Comparison of ENCODE assay signal across 9 cellular contexts in genomic region chr11:14908214-14908880, GRCh38. TPM values are rescaled to one million over a fixed set of nuclear protein-coding genes. Genes with fewer than 3 reads are reported as not detected.
DNase-seq lines count a peak whose midpoint lies in the region; ATAC-seq, FAIRE-seq and TF ChIP-seq lines count a peak whose summit lies in the region.
"Had no signal": no experiment of that assay in that cellular context is flagged by ENCODE, and none has a peak within 500 bp of the region (broad histone marks: within the 10 kb centered on the region; RNA-seq: fewer than 3 reads in every experiment).

No MANE protein-coding gene starts in this region.

- no peak for TF ChIP-seq POLR2A in GM12892 (IDR thresholded peaks at IDR 0.05; ENCODE audit: low read depth, low read length)

- H3K36me3 ChIP-seq in BE2C (no peaks in the 10 kb centered on the region), Loucy (ENCODE audit: insufficient read depth, low read length) (no peaks in the 10 kb centered on the region)

- H3K4me1 Mint-ChIP-seq in memory B cell, result peaks cover 30% of the 10 kb centered on the region

- no peak overlapping the region for H3K4me3 Mint-ChIP-seq in memory B cell
- H3K4me3 Mint-ChIP-seq: immature natural killer cell had no signal

- ATAC-seq in memory B cell (ENCODE audit: low read depth) (no peak), GM18511 (IDR thresholded peaks at IDR 0.05; ENCODE audit: unreplicated experiment) (no peak), GM18909 (IDR thresholded peaks at IDR 0.05; ENCODE audit: poor library complexity, unreplicated experiment) (no peak)

- H3F3A ChIP-seq in Loucy (ENCODE audit: low read depth), result no peaks in the 10 kb centered on the region

- H3K9me2 ChIP-seq in Loucy (replicated peaks; ENCODE audit: low read depth, low read length), result no peaks in the 10 kb centered on the region

- TF ChIP-seq CTCF in BE2C (IDR thresholded peaks at IDR 0.05; ENCODE audit: low read depth, low read length) (peak; percentile 65), Loucy (conservative IDR thresholded peaks at IDR 0.05; ENCODE audit: low read length) (peak; percentile 74)

- no peaks in the 10 kb centered on the region for H3K4me1 ChIP-seq in BE2C
- H3K4me1 ChIP-seq in Loucy (ENCODE audit: insufficient read depth, low read length, poor library complexity, severe bottlenecking), result peaks cover 21% of the 10 kb centered on the region

- H4K20me1 ChIP-seq in Loucy (ENCODE audit: insufficient read depth, low read length, poor library complexity, severe bottlenecking), result no peaks in the 10 kb centered on the region

- DNase-seq in BE2C (no peak), GM12892 (ENCODE audit: insufficient read length) (no peak), RKO (ENCODE audit: low spot score) (peak; percentile 80), cerebellar cortex (ENCODE audit: low spot score) (peak; percentile 84), memory B cell (ENCODE audit: low spot score in 2 of 2) (peak in 1 of 2 donors; percentile 37)

- H3K9me3 Mint-ChIP-seq in memory B cell, result no peaks in the 10 kb centered on the region
- H3K9me3 Mint-ChIP-seq: immature natural killer cell had no signal

- peak overlapping the region; percentile 18 for H3K9ac ChIP-seq in Loucy (ENCODE audit: low read depth, low read length, poor library complexity, severe bottlenecking)

- no peak overlapping the region for H3K4me3 ChIP-seq in BE2C (ENCODE audit: low read depth, low read length)
- peak overlapping the region; percentile 51 for H3K4me3 ChIP-seq in Loucy (ENCODE audit: low read length, poor library complexity, severe bottlenecking)

- FAIRE-seq in GM12892 (lab: Jason Lieb, UNC), result peak; percentile 87

- peak overlapping the region; percentile 38 for H3K27ac Mint-ChIP-seq in memory B cell

- H3K79me2 ChIP-seq in Loucy (ENCODE audit: insufficient read depth, low read length), result no peaks in the 10 kb centered on the region

- peak overlapping the region; percentile 64 for H3K4me2 ChIP-seq in Loucy (ENCODE audit: low read depth, low read length, poor library complexity, severe bottlenecking)

- peaks cover 1% of the 10 kb centered on the region for H3K27me3 Mint-ChIP-seq in memory B cell

- peak overlapping the region; percentile 97 for H2AFZ ChIP-seq in Loucy (ENCODE audit: low read length)

- H3K9me3 ChIP-seq in BE2C (no peaks in the 10 kb centered on the region), Loucy (ENCODE audit: insufficient read depth, low read depth, low read length) (no peaks in the 10 kb centered on the region)

- H3K27me3 ChIP-seq in BE2C, result no peaks in the 10 kb centered on the region
- H3K27me3 ChIP-seq in Loucy (ENCODE audit: insufficient read depth, low read length, poor library complexity, severe bottlenecking), result no peaks in the 10 kb centered on the region

- no peaks in the 10 kb centered on the region for H3K36me3 Mint-ChIP-seq in memory B cell

RNA-seq across cellular contexts. Expression of gene CYP2R1, which starts 16.3 kb away (rescaled TPM):
- 9.8 TPM for polyA plus RNA-seq in BE2C (2012; ENCODE audit: insufficient read depth, insufficient read length, low read depth)
- polyA plus RNA-seq in GM12892 (2012; ENCODE audit: missing spikeins), result 10.4 TPM

Comparison
In these comparisons a context has a peak if more than half of its experiments do, and no peak if none do; other contexts are left out.
1. DNase-seq: peak in RKO (single experiment) and cerebellar cortex (single experiment); none in BE2C (single experiment) and GM12892 (single experiment).